ENCODE assay signal across 9 cellular contexts in the genomic region with DNA sequence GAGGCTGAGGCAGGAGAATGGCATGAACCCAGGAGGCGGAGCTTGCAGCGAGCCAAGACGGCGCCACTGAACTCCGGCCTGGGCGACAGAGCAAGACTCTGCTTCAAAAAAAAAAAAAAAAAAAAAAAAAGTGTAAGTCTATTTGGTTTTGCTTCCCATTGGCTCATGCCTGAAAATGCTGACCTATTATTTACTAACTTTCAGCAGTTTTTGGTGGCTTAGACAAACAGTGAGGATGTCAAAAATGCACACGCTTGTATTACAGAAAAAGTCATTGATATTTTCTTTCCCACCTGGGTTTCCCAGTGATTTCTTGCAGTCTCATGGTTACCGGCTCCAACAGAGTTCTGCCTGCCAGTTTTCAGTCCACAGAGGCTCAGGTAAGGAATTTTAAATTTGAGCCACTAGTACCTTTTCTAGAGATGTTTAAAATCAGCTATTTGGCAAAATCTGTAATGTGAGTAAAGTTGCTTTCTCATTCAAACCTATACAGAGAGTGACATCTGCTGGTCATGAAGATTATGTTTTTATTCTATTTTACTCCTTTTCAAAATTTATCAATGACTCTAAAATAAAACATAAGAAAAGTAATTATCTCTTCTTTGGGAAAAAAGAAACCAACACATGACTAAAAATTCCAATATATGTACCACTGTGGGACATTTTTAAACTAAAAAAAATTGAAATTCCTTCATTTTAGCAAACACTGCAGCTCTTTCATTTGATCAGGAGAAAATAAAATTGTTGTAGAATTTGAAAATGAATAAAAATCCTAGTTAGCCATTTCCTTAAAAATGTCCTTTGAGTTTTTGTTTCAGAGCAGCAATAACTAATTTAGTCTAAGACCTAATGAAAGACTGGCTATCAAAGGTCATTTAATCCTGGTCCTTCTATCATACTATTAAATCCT. TPM values are rescaled to one million over a fixed set of nuclear protein-coding genes. Genes with fewer than 3 reads are reported as not detected.
A peak's percentile ranks its signal among the peaks of the same experiment; 100 is the strongest.
DNase-seq lines count a peak whose midpoint lies in the region; ATAC-seq, FAIRE-seq and TF ChIP-seq lines count a peak whose summit lies in the region.
"Had no signal": no experiment of that assay in that cellular context is flagged by ENCODE, and none has a peak within 500 bp of the region (broad histone marks: within the 10 kb centered on the region; RNA-seq: fewer than 3 reads in every experiment).

No MANE protein-coding gene starts in this region.

- no peak overlapping the region for H3K4me3 ChIP-seq in GM12875 (ENCODE audit: low read depth, low read length)

- DNase-seq in SK-N-DZ (ENCODE audit: low spot score) (peak; percentile 15), glomerular endothelial cell (ENCODE audit: extremely low read depth, low read depth, low spot score) (peak; percentile 5), GDM1 (lab: John Stamatoyannopoulos, UW) (no peak), NCI-H524 treated with DMSO at 0.1 percent for 48 hours (lab: John Stamatoyannopoulos, UW) (no peak), GM12891 (ENCODE audit: insufficient read length, low spot score) (no peak)
- DNase-seq: activated naive CD8-positive, alpha-beta T cell treated with anti-CD3 and anti-CD28 coated beads, Interleukin-2, amount 10 ng/mL, durations not matched to agents 7 days and 5 days had no signal

- TF ChIP-seq CTCF in GM12875 (IDR thresholded peaks at IDR 0.05; ENCODE audit: borderline replicate concordance, insufficient read depth, low read depth, low read length): peak; percentile 5; the same call in 1 of the 2 replicates

- FAIRE-seq in A204.1 (lab: Jason Lieb, UNC) (peak; percentile 98), GM12891 (lab: Jason Lieb, UNC) (no peak)

- no peak for TF ChIP-seq POLR2A in GM12891 (IDR thresholded peaks at IDR 0.05; ENCODE audit: low read depth, low read length)

- no peak for ATAC-seq in GM21576 (IDR thresholded peaks at IDR 0.05; ENCODE audit: unreplicated experiment)

TF ChIP-seq in GM12891, 5 proteins besides CTCF, POLR2A, EP300 and RAD21:
- TF ChIP-seq PAX5 (IDR thresholded peaks at IDR 0.05; ENCODE audit: insufficient read depth, low read length, severe bottlenecking) (no peak), POLR2AphosphoS5 (IDR thresholded peaks at IDR 0.05; ENCODE audit: low read depth, low read length) (no peak), POU2F2 (IDR thresholded peaks at IDR 0.05; ENCODE audit: low read depth, low read length) (no peak), SPI1 (IDR thresholded peaks at IDR 0.05; ENCODE audit: low read depth, low read length) (no peak), TAF1 (IDR thresholded peaks at IDR 0.05; ENCODE audit: low read depth, low read length) (no peak)
TF ChIP-seq in GM12891: peak in this region for 0.

RNA-seq across cellular contexts. Expression of a gene that starts 8.8 kb away (rescaled TPM):
- polyA plus RNA-seq in SK-N-DZ (2014; cell fraction: cytosol; rRNA removed): 20.6 and 21.3 TPM in 2 replicates
- 24.8 and 24.9 TPM in 2 replicates for polyA plus RNA-seq in SK-N-DZ (2014; cell fraction: nucleus; rRNA removed)
- total RNA-seq in glomerular endothelial cell: 2.2 and 2.5 TPM in 2 replicates
- 1.0 TPM for polyA plus RNA-seq in GM12891 (2012; ENCODE audit: low read depth, missing spikeins)

RNA-seq across cellular contexts. Expression of a gene that starts 20.6 kb away (rescaled TPM):
- polyA plus RNA-seq in SK-N-DZ (2014; cell fraction: cytosol; rRNA removed): 0.31 TPM in 1 of 2 replicates, not detected in the other
- 0.24 TPM in 1 of 2 replicates, not detected in the other for polyA plus RNA-seq in SK-N-DZ (2014; cell fraction: nucleus; rRNA removed)
- 0.06 and 0.29 TPM in 2 replicates for total RNA-seq in glomerular endothelial cell
- polyA plus RNA-seq in GM12891 (2012; ENCODE audit: low read depth, missing spikeins): not detected
- total RNA-seq: activated naive CD8-positive, alpha-beta T cell treated with anti-CD3 and anti-CD28 coated beads, Interleukin-2, amount 10 ng/mL, durations not matched to agents 7 days and 5 days had no signal

RNA-seq across cellular contexts. Expression of a gene that starts 27.8 kb away (rescaled TPM):
- 44.7 and 74.3 TPM in 2 replicates for polyA plus RNA-seq in SK-N-DZ (2014; cell fraction: cytosol; rRNA removed)
- polyA plus RNA-seq in SK-N-DZ (2014; cell fraction: nucleus; rRNA removed): 23.7 and 28.2 TPM in 2 replicates
- total RNA-seq in glomerular endothelial cell: 22.9 and 44.1 TPM in 2 replicates
- polyA plus RNA-seq in GM12891 (2012; ENCODE audit: low read depth, missing spikeins): 57.3 TPM

RNA-seq across cellular contexts. Expression of a gene that starts 30.6 kb away (rescaled TPM):
- polyA plus RNA-seq in SK-N-DZ (2014; cell fraction: cytosol; rRNA removed): 424 and 794 TPM in 2 replicates
- polyA plus RNA-seq in SK-N-DZ (2014; cell fraction: nucleus; rRNA removed): 311 and 392 TPM in 2 replicates
- total RNA-seq in glomerular endothelial cell: 46.4 and 81.2 TPM in 2 replicates
- 176 TPM for polyA plus RNA-seq in GM12891 (2012; ENCODE audit: low read depth, missing spikeins)

Comparison
In these comparisons a context has a peak if more than half of its experiments do, and no peak if none do; other contexts are left out.
1. DNase-seq: peak in SK-N-DZ (single experiment) and glomerular endothelial cell (single experiment); none in GDM1 (single experiment), NCI-H524 treated with DMSO at 0.1 percent for 48 hours (single experiment) and GM12891 (single experiment).